ENCODE assay signal across 1 cellular context in genomic region chr5:122154910-122155309, GRCh38.
A peak's percentile ranks its signal among the peaks of the same experiment; 100 is the strongest.
TF ChIP-seq lines count a peak whose summit lies in the region.

No MANE protein-coding gene starts in this region.

TF ChIP-seq in K562, 482 proteins besides CTCF, POLR2A, EP300 and RAD21:
- 0 out of 2 replicates have a peak, but pooled peaks have one; percentile 28 for TF ChIP-seq GATA2 (CRISPR knock-in tag; IDR thresholded peaks at IDR 0.05)
- no peak for TF ChIP-seq ZNF696 (CRISPR knock-in tag; conservative IDR thresholded peaks at IDR 0.05)
- TF ChIP-seq GTF2E2 (tag; IDR thresholded peaks at IDR 0.05), result no peak
- TF ChIP-seq ELF1 (tag; IDR thresholded peaks at IDR 0.05), result no peak
- no peak for TF ChIP-seq POLR3G (IDR thresholded peaks at IDR 0.05; ENCODE audit: extremely low read depth, insufficient read length, insufficient replicate concordance)
- no peak for TF ChIP-seq SRSF3 (IDR thresholded peaks at IDR 0.05; ENCODE audit: insufficient read depth, low read length)
